In genomic region chr7:107194051-107194450, GRCh38 we compare ENCODE assay signal across 15 cellular contexts. TPM values are rescaled to one million over a fixed set of nuclear protein-coding genes. Genes with fewer than 3 reads are reported as not detected.
A peak's percentile ranks its signal among the peaks of the same experiment; 100 is the strongest.
DNase-seq lines count a peak whose midpoint lies in the region; ATAC-seq and TF ChIP-seq lines count a peak whose summit lies in the region.
"Had no signal": no experiment of that assay in that cellular context is flagged by ENCODE, and none has a peak within 500 bp of the region (broad histone marks: within the 10 kb centered on the region; RNA-seq: fewer than 3 reads in every experiment).

No MANE protein-coding gene starts in this region.

- H3K4me1 Mint-ChIP-seq in stimulated activated naive CD8-positive, alpha-beta T cell treated with anti-CD3 and anti-CD28 coated beads, Interleukin-15, Interleukin-2, amounts not matched to agents 100 ng/mL and 50 ng/mL, for 24 hours (ENCODE audit: low read depth): no peaks in the 10 kb centered on the region
- peaks cover 3% of the 10 kb centered on the region for H3K4me1 Mint-ChIP-seq in stimulated activated naive CD8-positive, alpha-beta T cell treated with anti-CD3 and anti-CD28 coated beads, Interleukin-15, amount 100 ng/mL, for 72 hours
- H3K4me1 Mint-ChIP-seq in type B pancreatic cell (ENCODE audit: unreplicated experiment): no peaks in the 10 kb centered on the region
- H3K4me1 Mint-ChIP-seq: B cell, WTC11 had no signal

- no peaks in the 10 kb centered on the region for H3K9me3 Mint-ChIP-seq in stimulated activated naive CD8-positive, alpha-beta T cell treated with anti-CD3 and anti-CD28 coated beads, Interleukin-15, Interleukin-2, amounts not matched to agents 100 ng/mL and 50 ng/mL, for 24 hours
- H3K9me3 Mint-ChIP-seq in stimulated activated naive CD8-positive, alpha-beta T cell treated with anti-CD3 and anti-CD28 coated beads, Interleukin-15, amount 100 ng/mL, for 72 hours: no peaks in the 10 kb centered on the region
- no peaks in the 10 kb centered on the region for H3K9me3 Mint-ChIP-seq in type B pancreatic cell
- H3K9me3 Mint-ChIP-seq: WTC11 had no signal

- H3K4me3 Mint-ChIP-seq in stimulated activated naive CD8-positive, alpha-beta T cell treated with anti-CD3 and anti-CD28 coated beads, Interleukin-15, Interleukin-2, amounts not matched to agents 100 ng/mL and 50 ng/mL, for 24 hours: no peak overlapping the region
- H3K4me3 Mint-ChIP-seq in stimulated activated naive CD8-positive, alpha-beta T cell treated with anti-CD3 and anti-CD28 coated beads, Interleukin-15, amount 100 ng/mL, for 72 hours: no peak overlapping the region
- H3K4me3 Mint-ChIP-seq in type B pancreatic cell: no peak overlapping the region
- H3K4me3 Mint-ChIP-seq: B cell, WTC11 had no signal

- DNase-seq in stimulated activated naive CD8-positive, alpha-beta T cell treated with anti-CD3 and anti-CD28 coated beads, Interleukin-15, amount 100 ng/mL, for 72 hours: no peak
- peak; percentile 43 for DNase-seq in RKO (ENCODE audit: low spot score)
- DNase-seq in dedifferentiated amniotic fluid mesenchymal stem cell (ENCODE audit: extremely low spot score): peak; percentile 28
- DNase-seq in type B pancreatic cell (ENCODE audit: extremely low spot score, unreplicated experiment): no peak
- no peak for DNase-seq in 8988T
- DNase-seq: NCI-H2029 treated with DMSO at 0.1 percent for 48 hours; NCI-H69; pancreas; stimulated activated CD4-positive, alpha-beta T cell treated with anti-CD3 and anti-CD28 coated beads, Interleukin-4, amount 100 ng/mL, for 24 hours; stimulated activated CD8-positive, alpha-beta memory T cell treated with anti-CD3 and anti-CD28 coated beads, Interleukin-4, amount 100 ng/mL, for 48 hours had no signal

- TF ChIP-seq CTCF in type B pancreatic cell (conservative IDR thresholded peaks at IDR 0.05): peak; percentile 29

- peak overlapping the region; percentile 17 for H3K27ac Mint-ChIP-seq in stimulated activated naive CD8-positive, alpha-beta T cell treated with anti-CD3 and anti-CD28 coated beads, Interleukin-15, Interleukin-2, amounts not matched to agents 100 ng/mL and 50 ng/mL, for 24 hours
- peak overlapping the region in 1 of 2 donors; percentile 44 for H3K27ac Mint-ChIP-seq in stimulated activated naive CD8-positive, alpha-beta T cell treated with anti-CD3 and anti-CD28 coated beads, Interleukin-15, amount 100 ng/mL, for 72 hours
- peak overlapping the region; percentile 31 for H3K27ac Mint-ChIP-seq in type B pancreatic cell
- H3K27ac Mint-ChIP-seq: B cell, WTC11 had no signal

- H3K36me3 Mint-ChIP-seq in stimulated activated naive CD8-positive, alpha-beta T cell treated with anti-CD3 and anti-CD28 coated beads, Interleukin-15, Interleukin-2, amounts not matched to agents 100 ng/mL and 50 ng/mL, for 24 hours (ENCODE audit: low read depth): peaks cover 34% of the 10 kb centered on the region
- peaks cover 24% of the 10 kb centered on the region for H3K36me3 Mint-ChIP-seq in type B pancreatic cell

- H3K27me3 Mint-ChIP-seq in stimulated activated naive CD8-positive, alpha-beta T cell treated with anti-CD3 and anti-CD28 coated beads, Interleukin-15, Interleukin-2, amounts not matched to agents 100 ng/mL and 50 ng/mL, for 24 hours: no peaks in the 10 kb centered on the region
- no peaks in the 10 kb centered on the region for H3K27me3 Mint-ChIP-seq in stimulated activated naive CD8-positive, alpha-beta T cell treated with anti-CD3 and anti-CD28 coated beads, Interleukin-15, amount 100 ng/mL, for 72 hours
- no peaks in the 10 kb centered on the region for H3K27me3 Mint-ChIP-seq in type B pancreatic cell
- H3K27me3 Mint-ChIP-seq: B cell had no signal

- no peak for ATAC-seq in stimulated activated naive CD8-positive, alpha-beta T cell treated with anti-CD3 and anti-CD28 coated beads, Interleukin-15, amount 100 ng/mL, for 72 hours
- ATAC-seq in HG02610 (IDR thresholded peaks at IDR 0.05; ENCODE audit: unreplicated experiment) (no peak), GM21723 (IDR thresholded peaks at IDR 0.05; ENCODE audit: unreplicated experiment) (no peak)
- ATAC-seq: WTC11 had no signal

RNA-seq across cellular contexts. Expression of gene HBP1, which starts 25.2 kb away (rescaled TPM):
- total RNA-seq in type B pancreatic cell (ENCODE audit: low replicate concordance): 51.5 and 56.9 TPM in 2 replicates

Comparison
In these comparisons a context has a peak if more than half of its experiments do, and no peak if none do; other contexts are left out.
1. DNase-seq: peak in RKO (single experiment) and dedifferentiated amniotic fluid mesenchymal stem cell (single experiment); none in stimulated activated naive CD8-positive, alpha-beta T cell treated with anti-CD3 and anti-CD28 coated beads, Interleukin-15, amount 100 ng/mL, for 72 hours (0 of 2), type B pancreatic cell (single experiment) and 8988T (single experiment).